In the genomic region with DNA sequence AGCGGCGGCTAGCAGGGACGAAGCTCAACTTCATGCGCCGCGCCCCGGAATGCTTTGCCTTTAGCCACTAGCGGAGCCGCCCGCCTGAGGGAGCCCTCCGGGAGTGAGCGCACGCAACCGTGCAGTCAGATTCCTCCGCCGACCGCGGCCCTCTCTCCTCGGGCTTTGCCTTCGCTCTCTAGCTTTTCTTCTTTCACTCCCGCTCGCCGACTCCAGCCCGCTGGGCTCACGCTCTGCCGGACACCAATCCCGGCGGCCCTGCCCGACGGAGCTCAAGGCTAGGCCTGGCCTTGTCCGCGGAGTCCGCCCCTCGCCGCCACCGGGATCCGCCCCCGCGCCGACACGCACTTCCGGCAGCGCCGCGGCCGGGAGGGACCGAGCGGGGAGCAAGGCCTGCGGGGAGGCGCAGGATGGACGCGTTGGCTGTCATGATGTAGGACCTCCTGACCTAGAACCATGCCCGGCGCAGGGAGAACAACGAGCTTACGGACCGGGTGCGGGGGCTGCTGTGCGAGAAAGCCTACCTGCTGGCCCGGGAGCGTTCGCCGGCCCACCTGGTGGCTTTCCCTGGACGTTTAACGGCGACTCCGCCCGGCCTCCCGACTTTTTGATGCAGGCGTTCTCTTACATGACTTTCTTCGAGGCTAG, we compare ENCODE assay signal across 1 cellular context.
TF ChIP-seq lines count a peak whose summit lies in the region.

No MANE protein-coding gene starts in this region.

TF ChIP-seq in H1, 55 proteins besides CTCF, POLR2A, EP300 and RAD21:
- TF ChIP-seq TBP (IDR thresholded peaks at IDR 0.05; ENCODE audit: low read depth, low read length) (peak; percentile 58), TAF7 (optimal IDR thresholded peaks at IDR 0.05; ENCODE audit: borderline replicate concordance, low read depth, low read length) (peak; percentile 58), E2F6 (IDR thresholded peaks at IDR 0.05) (no peak; the same call in 1 of the 2 replicates), YY1 (IDR thresholded peaks at IDR 0.05; ENCODE audit: low read depth, low read length) (peak; percentile 65; the same call in 1 of the 2 replicates), TEAD4 (IDR thresholded peaks at IDR 0.05; ENCODE audit: low read depth, low read length) (peak; percentile 54; the same call in 1 of the 2 replicates), CHD2 (IDR thresholded peaks at IDR 0.05; ENCODE audit: low read length) (peak; percentile 71; the same call in 1 of the 2 replicates), HDAC2 (IDR thresholded peaks at IDR 0.05; ENCODE audit: borderline replicate concordance in 1 of 2, low read depth in 2 of 2, low read length in 2 of 2) (peak in 1 of 2 experiments; percentile 64; a peak in 1 of 4 replicates), RBBP5 (IDR thresholded peaks at IDR 0.05; ENCODE audit: borderline replicate concordance, low read depth, low read length) (peak; percentile 89), KDM5A (IDR thresholded peaks at IDR 0.05; ENCODE audit: low read length) (peak; percentile 28), NANOG (IDR thresholded peaks at IDR 0.05; ENCODE audit: insufficient read depth, low read depth, low read length, poor library complexity, severe bottlenecking) (no peak), RNF2 (IDR thresholded peaks at IDR 0.05; ENCODE audit: borderline replicate concordance, low read depth, low read length, missing control alignments, poor library complexity, severe bottlenecking) (no peak), SUZ12 (IDR thresholded peaks at IDR 0.05; ENCODE audit: low read length) (no peak), JUND (IDR thresholded peaks at IDR 0.05; ENCODE audit: low read length) (no peak), KDM1A (IDR thresholded peaks at IDR 0.05; ENCODE audit: borderline replicate concordance, low read length) (no peak), POLR2AphosphoS5 (IDR thresholded peaks at IDR 0.05; ENCODE audit: low read depth, low read length) (peak; percentile 88), SIN3A (conservative IDR thresholded peaks at IDR 0.05 in 1 of 2, IDR thresholded peaks at IDR 0.05 in 1 of 2; ENCODE audit: low read depth in 1 of 2, low read length in 2 of 2) (peak in 1 of 2 experiments; percentile 82; a peak in 2 of 4 replicates), BRCA1 (IDR thresholded peaks at IDR 0.05; ENCODE audit: low read depth, low read length) (no peak), SP1 (IDR thresholded peaks at IDR 0.05; ENCODE audit: low read depth, low read length) (0 out of 2 replicates have a peak, but pooled peaks have one; percentile 6), SRF (IDR thresholded peaks at IDR 0.05; ENCODE audit: low read depth, low read length) (peak; percentile 53), RFX5 (IDR thresholded peaks at IDR 0.05; ENCODE audit: borderline replicate concordance, low read depth, low read length) (no peak), EGR1 (IDR thresholded peaks at IDR 0.05; ENCODE audit: borderline replicate concordance, low read depth, low read length) (peak; percentile 94), GABPA (IDR thresholded peaks at IDR 0.05; ENCODE audit: borderline replicate concordance, insufficient read depth, low read length) (peak; percentile 94), SP2 (IDR thresholded peaks at IDR 0.05; ENCODE audit: low read length) (no peak), CTBP2 (IDR thresholded peaks at IDR 0.05; ENCODE audit: borderline replicate concordance, insufficient read depth, insufficient read length, low read length) (peak; percentile 58), TAF1 (IDR thresholded peaks at IDR 0.05; ENCODE audit: low read depth, low read length) (peak; percentile 85; the same call in 1 of the 2 replicates), MAX (IDR thresholded peaks at IDR 0.05) (peak; percentile 63), ASH2L (IDR thresholded peaks at IDR 0.05; ENCODE audit: low read length) (peak; percentile 90), ZNF274 (IDR thresholded peaks at IDR 0.05; ENCODE audit: borderline replicate concordance, extremely low read depth, low read length) (no peak), SP4 (IDR thresholded peaks at IDR 0.05; ENCODE audit: low read length) (no peak), PHF8 (conservative IDR thresholded peaks at IDR 0.05; ENCODE audit: low read depth, low read length) (peak; percentile 93), EZH2 (IDR thresholded peaks at IDR 0.05; ENCODE audit: low read depth, low read length, severe bottlenecking) (no peak), HDAC6 (IDR thresholded peaks at IDR 0.05; ENCODE audit: low read depth, low read length) (no peak), POU5F1 (IDR thresholded peaks at IDR 0.05; ENCODE audit: low read depth, low read length) (no peak), KDM4A (IDR thresholded peaks at IDR 0.05; ENCODE audit: low read depth, low read length, severe bottlenecking) (peak; percentile 95), MAFK (IDR thresholded peaks at IDR 0.05; ENCODE audit: low read depth, low read length) (no peak), CREB1 (IDR thresholded peaks at IDR 0.05) (peak; percentile 96)
- TF ChIP-seq, protein P1, sequence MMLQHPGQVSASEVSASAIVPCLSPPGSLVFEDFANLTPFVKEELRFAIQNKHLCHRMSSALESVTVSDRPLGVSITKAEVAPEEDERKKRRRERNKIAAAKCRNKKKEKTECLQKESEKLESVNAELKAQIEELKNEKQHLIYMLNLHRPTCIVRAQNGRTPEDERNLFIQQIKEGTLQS (IDR thresholded peaks at IDR 0.05; ENCODE audit: insufficient read depth, low read depth, low read length) = 0 out of 2 replicates have a peak, but pooled peaks have one; percentile 18
TF ChIP-seq in H1: peak in this region for 22.
